Comparison of ENCODE assay signal across 1 cellular context in the genomic region with DNA sequence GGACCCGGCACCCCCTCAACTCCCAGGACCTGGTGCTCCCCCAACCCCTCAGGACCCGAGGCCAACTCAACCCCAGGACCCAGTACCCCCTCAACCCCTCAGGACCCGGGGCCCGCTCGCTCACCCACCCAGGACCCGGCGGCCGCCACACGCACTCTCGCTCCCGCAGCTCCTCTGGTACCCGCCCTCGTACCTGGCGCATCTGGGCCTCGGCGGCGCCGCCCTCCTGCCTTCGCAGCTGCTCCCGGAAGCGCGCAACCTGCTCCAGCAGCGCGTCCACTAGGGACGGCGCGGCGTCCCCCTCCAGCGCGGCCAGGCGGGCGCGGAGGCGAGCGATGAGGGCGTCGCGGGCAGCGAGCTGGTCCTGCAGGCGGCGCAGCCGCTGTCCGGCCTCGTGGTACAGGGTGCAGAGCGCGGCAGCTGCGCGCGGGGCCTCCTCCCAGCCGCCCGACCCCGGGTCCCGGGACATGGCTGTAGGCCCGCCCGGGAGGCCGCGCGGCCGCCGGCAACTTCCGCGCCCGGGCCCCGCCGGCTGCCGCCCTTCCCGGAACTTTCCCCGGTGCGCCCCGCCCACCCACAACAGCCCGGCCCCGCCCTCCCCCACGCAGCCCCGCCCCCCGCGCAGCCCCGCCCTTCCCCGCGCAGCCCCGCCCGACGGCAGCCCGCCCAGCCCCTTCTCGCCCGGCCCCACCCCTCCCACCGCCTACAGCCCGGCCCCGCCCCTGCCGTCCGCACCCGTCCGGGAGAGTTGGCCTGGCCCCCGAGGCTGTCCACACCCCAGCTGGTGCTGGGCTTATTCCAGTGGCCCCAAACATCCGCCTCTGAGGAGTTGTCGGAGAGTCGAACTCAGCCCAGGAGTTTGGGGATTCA.
TF ChIP-seq lines count a peak whose summit lies in the region.

A gene with protein sequence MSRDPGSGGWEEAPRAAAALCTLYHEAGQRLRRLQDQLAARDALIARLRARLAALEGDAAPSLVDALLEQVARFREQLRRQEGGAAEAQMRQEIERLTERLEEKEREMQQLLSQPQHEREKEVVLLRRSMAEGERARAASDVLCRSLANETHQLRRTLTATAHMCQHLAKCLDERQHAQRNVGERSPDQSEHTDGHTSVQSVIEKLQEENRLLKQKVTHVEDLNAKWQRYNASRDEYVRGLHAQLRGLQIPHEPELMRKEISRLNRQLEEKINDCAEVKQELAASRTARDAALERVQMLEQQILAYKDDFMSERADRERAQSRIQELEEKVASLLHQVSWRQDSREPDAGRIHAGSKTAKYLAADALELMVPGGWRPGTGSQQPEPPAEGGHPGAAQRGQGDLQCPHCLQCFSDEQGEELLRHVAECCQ (minus strand): TSS at position 516 of the 870 bp plus-strand sequence. CDS start 47 bp downstream, at position 469.

TF ChIP-seq in HepG2, 621 proteins besides CTCF, POLR2A, EP300 and RAD21 (continued from another document and continues in another):
- TF ChIP-seq, protein P1, sequence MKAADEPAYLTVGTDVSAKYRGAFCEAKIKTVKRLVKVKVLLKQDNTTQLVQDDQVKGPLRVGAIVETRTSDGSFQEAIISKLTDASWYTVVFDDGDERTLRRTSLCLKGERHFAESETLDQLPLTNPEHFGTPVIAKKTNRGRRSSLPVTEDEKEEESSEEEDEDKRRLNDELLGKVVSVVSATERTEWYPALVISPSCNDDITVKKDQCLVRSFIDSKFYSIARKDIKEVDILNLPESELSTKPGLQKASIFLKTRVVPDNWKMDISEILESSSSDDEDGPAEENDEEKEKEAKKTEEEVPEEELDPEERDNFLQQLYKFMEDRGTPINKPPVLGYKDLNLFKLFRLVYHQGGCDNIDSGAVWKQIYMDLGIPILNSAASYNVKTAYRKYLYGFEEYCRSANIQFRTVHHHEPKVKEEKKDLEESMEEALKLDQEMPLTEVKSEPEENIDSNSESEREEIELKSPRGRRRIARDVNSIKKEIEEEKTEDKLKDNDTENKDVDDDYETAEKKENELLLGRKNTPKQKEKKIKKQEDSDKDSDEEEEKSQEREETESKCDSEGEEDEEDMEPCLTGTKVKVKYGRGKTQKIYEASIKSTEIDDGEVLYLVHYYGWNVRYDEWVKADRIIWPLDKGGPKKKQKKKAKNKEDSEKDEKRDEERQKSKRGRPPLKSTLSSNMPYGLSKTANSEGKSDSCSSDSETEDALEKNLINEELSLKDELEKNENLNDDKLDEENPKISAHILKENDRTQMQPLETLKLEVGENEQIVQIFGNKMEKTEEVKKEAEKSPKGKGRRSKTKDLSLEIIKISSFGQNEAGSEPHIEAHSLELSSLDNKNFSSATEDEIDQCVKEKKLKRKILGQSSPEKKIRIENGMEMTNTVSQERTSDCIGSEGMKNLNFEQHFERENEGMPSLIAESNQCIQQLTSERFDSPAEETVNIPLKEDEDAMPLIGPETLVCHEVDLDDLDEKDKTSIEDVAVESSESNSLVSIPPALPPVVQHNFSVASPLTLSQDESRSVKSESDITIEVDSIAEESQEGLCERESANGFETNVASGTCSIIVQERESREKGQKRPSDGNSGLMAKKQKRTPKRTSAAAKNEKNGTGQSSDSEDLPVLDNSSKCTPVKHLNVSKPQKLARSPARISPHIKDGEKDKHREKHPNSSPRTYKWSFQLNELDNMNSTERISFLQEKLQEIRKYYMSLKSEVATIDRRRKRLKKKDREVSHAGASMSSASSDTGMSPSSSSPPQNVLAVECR (CRISPR knock-in tag; IDR thresholded peaks at IDR 0.05; ENCODE audit: borderline replicate concordance) = peak; percentile 79; the same call in 1 of the 2 replicates
- TF ChIP-seq ZNF44 (CRISPR knock-in tag; IDR thresholded peaks at IDR 0.05) (no peak), MYNN (CRISPR knock-in tag; IDR thresholded peaks at IDR 0.05; ENCODE audit: low read depth) (no peak), SMAD1 (CRISPR knock-in tag; IDR thresholded peaks at IDR 0.05; ENCODE audit: borderline replicate concordance, low read depth) (no peak), ZNF775 (CRISPR knock-in tag; IDR thresholded peaks at IDR 0.05; ENCODE audit: borderline replicate concordance) (no peak), TRIM24 (CRISPR knock-in tag; IDR thresholded peaks at IDR 0.05) (no peak), U2AF2 (IDR thresholded peaks at IDR 0.05; ENCODE audit: low read depth, low read length) (no peak), ZFP36L2 (CRISPR knock-in tag; IDR thresholded peaks at IDR 0.05) (no peak), ZNF850 (CRISPR knock-in tag; conservative IDR thresholded peaks at IDR 0.05) (no peak), SUZ12 (IDR thresholded peaks at IDR 0.05; ENCODE audit: low read depth, low read length) (no peak), RORA (CRISPR knock-in tag; IDR thresholded peaks at IDR 0.05) (no peak), PLRG1 (conservative IDR thresholded peaks at IDR 0.05) (no peak), ZSCAN9 (CRISPR knock-in tag; IDR thresholded peaks at IDR 0.05; ENCODE audit: borderline replicate concordance) (peak; percentile 48; the same call in 1 of the 2 replicates), TERF1 (CRISPR knock-in tag; IDR thresholded peaks at IDR 0.05) (no peak), ZFX (CRISPR knock-in tag; IDR thresholded peaks at IDR 0.05; ENCODE audit: low read depth) (peak; percentile 96), RCOR2 (CRISPR knock-in tag; IDR thresholded peaks at IDR 0.05) (no peak), ZNF569 (CRISPR knock-in tag; IDR thresholded peaks at IDR 0.05; ENCODE audit: borderline replicate concordance) (no peak), DNMT3B (CRISPR knock-in tag; conservative IDR thresholded peaks at IDR 0.05) (no peak), SOX6 (IDR thresholded peaks at IDR 0.05) (no peak), SOX6 (CRISPR knock-in tag; IDR thresholded peaks at IDR 0.05) (peak; percentile 11; the same call in 1 of the 2 replicates), ZNF639 (CRISPR knock-in tag; conservative IDR thresholded peaks at IDR 0.05) (peak; percentile 78), SNAPC2 (CRISPR knock-in tag; IDR thresholded peaks at IDR 0.05) (no peak; the same call in 1 of the 2 replicates), SAP130 (CRISPR knock-in tag; IDR thresholded peaks at IDR 0.05; ENCODE audit: low read depth) (peak; percentile 86), ATF6 (CRISPR knock-in tag; conservative IDR thresholded peaks at IDR 0.05) (no peak), SMAD3 (CRISPR knock-in tag; IDR thresholded peaks at IDR 0.05) (no peak), MED1 (CRISPR knock-in tag; IDR thresholded peaks at IDR 0.05) (0 out of 2 replicates have a peak, but pooled peaks have one; percentile 17), ZNF335 (CRISPR knock-in tag; IDR thresholded peaks at IDR 0.05) (no peak), ZNF326 (CRISPR knock-in tag; IDR thresholded peaks at IDR 0.05; ENCODE audit: borderline replicate concordance) (no peak), ZNF552 (CRISPR knock-in tag; IDR thresholded peaks at IDR 0.05; ENCODE audit: borderline replicate concordance) (no peak), ZZZ3 (CRISPR knock-in tag; IDR thresholded peaks at IDR 0.05; ENCODE audit: borderline replicate concordance) (no peak), KDM4B (CRISPR knock-in tag; IDR thresholded peaks at IDR 0.05) (no peak), ZBTB37 (CRISPR knock-in tag; IDR thresholded peaks at IDR 0.05) (no peak), GTF3A (CRISPR knock-in tag; conservative IDR thresholded peaks at IDR 0.05) (no peak), ZNF589 (CRISPR knock-in tag; conservative IDR thresholded peaks at IDR 0.05) (0 out of 2 replicates have a peak, but pooled peaks have one; percentile 44), ZSCAN21 (CRISPR knock-in tag; IDR thresholded peaks at IDR 0.05; ENCODE audit: borderline replicate concordance) (peak; percentile 93; the same call in 1 of the 2 replicates), ZNF674 (CRISPR knock-in tag; IDR thresholded peaks at IDR 0.05; ENCODE audit: low read depth) (0 out of 2 replicates have a peak, but pooled peaks have one; percentile 66), ZBTB38 (CRISPR knock-in tag; IDR thresholded peaks at IDR 0.05) (no peak; the same call in 1 of the 2 replicates), POLR2AphosphoS5 (IDR thresholded peaks at IDR 0.05; ENCODE audit: low read depth, low read length) (peak; percentile 36; the same call in 1 of the 2 replicates), ARNTL (CRISPR knock-in tag; IDR thresholded peaks at IDR 0.05) (no peak), DPF2 (CRISPR knock-in tag; IDR thresholded peaks at IDR 0.05; ENCODE audit: borderline replicate concordance, low read depth) (no peak)
- TF ChIP-seq, protein P2, sequence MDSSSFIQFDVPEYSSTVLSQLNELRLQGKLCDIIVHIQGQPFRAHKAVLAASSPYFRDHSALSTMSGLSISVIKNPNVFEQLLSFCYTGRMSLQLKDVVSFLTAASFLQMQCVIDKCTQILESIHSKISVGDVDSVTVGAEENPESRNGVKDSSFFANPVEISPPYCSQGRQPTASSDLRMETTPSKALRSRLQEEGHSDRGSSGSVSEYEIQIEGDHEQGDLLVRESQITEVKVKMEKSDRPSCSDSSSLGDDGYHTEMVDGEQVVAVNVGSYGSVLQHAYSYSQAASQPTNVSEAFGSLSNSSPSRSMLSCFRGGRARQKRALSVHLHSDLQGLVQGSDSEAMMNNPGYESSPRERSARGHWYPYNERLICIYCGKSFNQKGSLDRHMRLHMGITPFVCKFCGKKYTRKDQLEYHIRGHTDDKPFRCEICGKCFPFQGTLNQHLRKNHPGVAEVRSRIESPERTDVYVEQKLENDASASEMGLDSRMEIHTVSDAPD (CRISPR knock-in tag; IDR thresholded peaks at IDR 0.05) = no peak
- TF ChIP-seq, protein P3, sequence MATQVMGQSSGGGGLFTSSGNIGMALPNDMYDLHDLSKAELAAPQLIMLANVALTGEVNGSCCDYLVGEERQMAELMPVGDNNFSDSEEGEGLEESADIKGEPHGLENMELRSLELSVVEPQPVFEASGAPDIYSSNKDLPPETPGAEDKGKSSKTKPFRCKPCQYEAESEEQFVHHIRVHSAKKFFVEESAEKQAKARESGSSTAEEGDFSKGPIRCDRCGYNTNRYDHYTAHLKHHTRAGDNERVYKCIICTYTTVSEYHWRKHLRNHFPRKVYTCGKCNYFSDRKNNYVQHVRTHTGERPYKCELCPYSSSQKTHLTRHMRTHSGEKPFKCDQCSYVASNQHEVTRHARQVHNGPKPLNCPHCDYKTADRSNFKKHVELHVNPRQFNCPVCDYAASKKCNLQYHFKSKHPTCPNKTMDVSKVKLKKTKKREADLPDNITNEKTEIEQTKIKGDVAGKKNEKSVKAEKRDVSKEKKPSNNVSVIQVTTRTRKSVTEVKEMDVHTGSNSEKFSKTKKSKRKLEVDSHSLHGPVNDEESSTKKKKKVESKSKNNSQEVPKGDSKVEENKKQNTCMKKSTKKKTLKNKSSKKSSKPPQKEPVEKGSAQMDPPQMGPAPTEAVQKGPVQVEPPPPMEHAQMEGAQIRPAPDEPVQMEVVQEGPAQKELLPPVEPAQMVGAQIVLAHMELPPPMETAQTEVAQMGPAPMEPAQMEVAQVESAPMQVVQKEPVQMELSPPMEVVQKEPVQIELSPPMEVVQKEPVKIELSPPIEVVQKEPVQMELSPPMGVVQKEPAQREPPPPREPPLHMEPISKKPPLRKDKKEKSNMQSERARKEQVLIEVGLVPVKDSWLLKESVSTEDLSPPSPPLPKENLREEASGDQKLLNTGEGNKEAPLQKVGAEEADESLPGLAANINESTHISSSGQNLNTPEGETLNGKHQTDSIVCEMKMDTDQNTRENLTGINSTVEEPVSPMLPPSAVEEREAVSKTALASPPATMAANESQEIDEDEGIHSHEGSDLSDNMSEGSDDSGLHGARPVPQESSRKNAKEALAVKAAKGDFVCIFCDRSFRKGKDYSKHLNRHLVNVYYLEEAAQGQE (IDR thresholded peaks at IDR 0.05; ENCODE audit: borderline replicate concordance in 1 of 2, low read depth in 1 of 2, low read length in 2 of 2) = no peak
